14 cellular contexts compared by ENCODE assay signal in the genomic region with DNA sequence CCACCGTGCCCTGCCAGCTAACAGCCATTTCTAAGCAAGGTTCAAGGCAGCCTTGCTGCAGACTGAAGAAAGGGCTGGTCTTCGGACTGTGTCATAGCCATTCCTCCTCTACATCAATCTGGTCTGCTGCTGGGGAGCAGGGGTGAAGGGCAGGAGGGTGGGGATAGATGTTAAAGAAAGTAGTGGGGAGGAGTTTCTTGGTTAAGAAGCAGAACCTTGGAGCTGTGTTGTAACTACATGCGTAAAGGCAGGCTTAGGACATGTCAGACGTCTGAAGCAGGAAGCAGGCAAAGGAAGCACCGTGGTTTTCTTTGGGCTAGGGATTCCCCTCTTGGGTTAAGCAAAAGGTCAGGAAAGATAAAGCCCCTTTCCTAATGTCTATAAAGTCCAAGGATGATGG. TPM values are rescaled to one million over a fixed set of nuclear protein-coding genes. Genes with fewer than 3 reads are reported as not detected.
DNase-seq lines count a peak whose midpoint lies in the region; ATAC-seq, FAIRE-seq and TF ChIP-seq lines count a peak whose summit lies in the region.
"Had no signal": no experiment of that assay in that cellular context is flagged by ENCODE, and none has a peak within 500 bp of the region (broad histone marks: within the 10 kb centered on the region; RNA-seq: fewer than 3 reads in every experiment).

No MANE protein-coding gene starts in this region.

- H3K4me3 Mint-ChIP-seq in T-helper 17 cell, result no peak overlapping the region
- H3K4me3 Mint-ChIP-seq: GM23338 had no signal

- intact Hi-C loops in left cardiac atrium (cut with DNase I), result no loop called here
- intact Hi-C loops in spleen (cut with DNase I; ENCODE audit: low total_unique reads), result no loop called here

- H3K36me3 Mint-ChIP-seq in T-helper 17 cell (ENCODE audit: low read depth), result peaks cover 9% of the 10 kb centered on the region

- FAIRE-seq in GM18507 (lab: Jason Lieb, UNC), result peak; percentile 59

- no peak for TF ChIP-seq CTCF in spleen (IDR thresholded peaks at IDR 0.05 in 8 of 11, conservative IDR thresholded peaks at IDR 0.05 in 3 of 11)

- no peaks in the 10 kb centered on the region for H3K9me3 ChIP-seq in T-helper 17 cell (ENCODE audit: control insufficient read depth, low read length, poor library complexity, severe bottlenecking)
- H3K9me3 ChIP-seq in spleen, result no peaks in the 10 kb centered on the region
- H3K9me3 ChIP-seq in effector memory CD4-positive, alpha-beta T cell (ENCODE audit: control insufficient read depth, low read length), result no peaks in the 10 kb centered on the region

- peak overlapping the region; percentile 14 to 86 (median 71) for H3K27ac ChIP-seq in spleen
- H3K27ac ChIP-seq in effector memory CD4-positive, alpha-beta T cell (ENCODE audit: insufficient read depth, low read length, poor library complexity, severe bottlenecking), result no peak overlapping the region

- peaks cover 18 to 98% (median 79%) of the 10 kb centered on the region in 6 donors for H3K4me1 ChIP-seq in spleen
- peaks cover 21% of the 10 kb centered on the region for H3K4me1 ChIP-seq in effector memory CD4-positive, alpha-beta T cell (ENCODE audit: control insufficient read depth, insufficient read depth, low read length, poor library complexity, severe bottlenecking)

- no peak for DNase-seq in GM18507 (ENCODE audit: extremely low spot score, insufficient read length, low read depth)
- DNase-seq in T-helper 17 cell, result no peak
- DNase-seq in left cardiac atrium, result no peak
- no peak for DNase-seq in spleen
- no peak for DNase-seq in effector memory CD4-positive, alpha-beta T cell
- no peak for DNase-seq in activated CD8-positive, alpha-beta memory T cell treated with anti-CD3 and anti-CD28 coated beads, Interleukin-2, amount 50 U/mL, for 48 hours
- no peak for DNase-seq in kidney tubule cell (ENCODE audit: low spot score)
- DNase-seq: DMS 273 treated with DMSO at 0.1 percent for 48 hours; glutamatergic neuron; NCI-H1105 treated with DMSO at 0.1 percent for 48 hours; RPMI8226; stimulated activated CD4-positive, alpha-beta T cell treated with anti-CD3 and anti-CD28 coated beads, Interleukin-4, amount 100 ng/mL, for 4 hours had no signal

- peak; percentile 76 for ATAC-seq in T-helper 17 cell
- peak; percentile 15 to 27 for ATAC-seq in left cardiac atrium
- no peak for ATAC-seq in HG03025 (IDR thresholded peaks at IDR 0.05; ENCODE audit: low FRiP score, unreplicated experiment)
- ATAC-seq: GM23338 had no signal

- H3K27me3 Mint-ChIP-seq in T-helper 17 cell, result no peaks in the 10 kb centered on the region

- TF ChIP-seq POLR2A in spleen (IDR thresholded peaks at IDR 0.05), result no peak

- peaks cover 54% of the 10 kb centered on the region for H3K4me1 Mint-ChIP-seq in T-helper 17 cell

- 29 to 49% (median 43%) methylated on average over 4 to 5 of the region's 5 CpGs for WGBS in spleen, 5 donors

- H3K27me3 ChIP-seq in spleen (replicated peaks in 1 of 7), result no peaks in the 10 kb centered on the region
- no peaks in the 10 kb centered on the region for H3K27me3 ChIP-seq in effector memory CD4-positive, alpha-beta T cell (replicated peaks; ENCODE audit: control insufficient read depth, insufficient read depth, low read length, poor library complexity, severe bottlenecking)

- peak overlapping the region; percentile 81 for H3K27ac Mint-ChIP-seq in T-helper 17 cell
- H3K27ac Mint-ChIP-seq: GM23338 had no signal

- H3K36me3 ChIP-seq in spleen, result peaks cover 0 to 58% (median 4%) of the 10 kb centered on the region in 6 donors
- H3K36me3 ChIP-seq in effector memory CD4-positive, alpha-beta T cell (ENCODE audit: control insufficient read depth, insufficient read depth, low read length), result peaks cover 12% of the 10 kb centered on the region

- peak overlapping the region in 1 of 8 donors; percentile 28 for H3K4me3 ChIP-seq in spleen
- H3K4me3 ChIP-seq in effector memory CD4-positive, alpha-beta T cell (ENCODE audit: insufficient read depth, low read depth, low read length, poor library complexity, severe bottlenecking), result no peak overlapping the region
- H3K4me3 ChIP-seq: GM23338 had no signal

RNA-seq across cellular contexts. Expression of gene NEK9, which starts 18.1 kb away (rescaled TPM):
- total RNA-seq in T-helper 17 cell (10 to 100 TPM; 61.7 to 63.6 TPM), left cardiac atrium (100 to 1,000 TPM in 1 of 2 donors, 10 to 100 TPM in 1; 89.1 to 102 TPM), spleen (100 to 1,000 TPM in 1 of 7 donors, 10 to 100 TPM in 6; 68.5 to 102 (median 86.5) TPM)
- polyA plus RNA-seq in spleen, result 10 to 100 TPM; 31.7 to 38.8 (median 33.0) TPM

RNA-seq across cellular contexts. Expression of gene TMED10, which starts 31.5 kb away (rescaled TPM):
- total RNA-seq in T-helper 17 cell, result 100 to 1,000 TPM; 190 to 195 TPM
- total RNA-seq in left cardiac atrium, result 100 to 1,000 TPM; 271 to 327 TPM
- 100 to 1,000 TPM; 167 to 212 (median 191) TPM for total RNA-seq in spleen
- polyA plus RNA-seq in spleen, result 10 to 100 TPM; 33.3 to 52.2 (median 46.6) TPM
